Comparison of ENCODE assay signal across 8 cellular contexts in genomic region chr10:5447611-5448071, GRCh38. TPM values are rescaled to one million over a fixed set of nuclear protein-coding genes. Genes with fewer than 3 reads are reported as not detected.
DNase-seq lines count a peak whose midpoint lies in the region; ATAC-seq, FAIRE-seq and TF ChIP-seq lines count a peak whose summit lies in the region.

No MANE protein-coding gene starts in this region.

- TF ChIP-seq CTCF in coronary artery (IDR thresholded peaks at IDR 0.05) = no peak

- H3K27ac Mint-ChIP-seq in naive B cell = peak overlapping the region in 2 of 6 donors; percentile 18 to 19

- no peaks in the 10 kb centered on the region for H3K36me3 Mint-ChIP-seq in naive B cell

- no peaks in the 10 kb centered on the region for H3K27me3 Mint-ChIP-seq in naive B cell

- H3K4me3 ChIP-seq in coronary artery = peak overlapping the region; percentile 73

- H3K4me3 Mint-ChIP-seq in naive B cell = peak overlapping the region; percentile 18 to 95 (median 84)

- peaks cover 7 to 27% (median 12%) of the 10 kb centered on the region in 3 donors for H3K4me1 Mint-ChIP-seq in naive B cell

- H3K9me3 Mint-ChIP-seq in naive B cell = no peaks in the 10 kb centered on the region

- H3K27ac ChIP-seq in coronary artery = peak overlapping the region; percentile 75 to 83

- FAIRE-seq in H54 (lab: Jason Lieb, UNC) = no peak

- ATAC-seq in GM18499 (IDR thresholded peaks at IDR 0.05; ENCODE audit: insufficient read depth, unreplicated experiment) = peak; percentile 55
- peak; percentile 53 for ATAC-seq in GM21825 (IDR thresholded peaks at IDR 0.05; ENCODE audit: unreplicated experiment)
- ATAC-seq in naive B cell (ENCODE audit: low read depth in 2 of 2) = no peak

- TF ChIP-seq POLR2A in H54 (IDR thresholded peaks at IDR 0.05; ENCODE audit: low read depth, low read length) = no peak

- DNase-seq in LoVo (ENCODE audit: low spot score) (peak; percentile 33), coronary artery (ENCODE audit: low spot score) (no peak), naive B cell (no peak), H54 (ENCODE audit: insufficient read length, low spot score) (no peak), NCI-H1930 (lab: John Stamatoyannopoulos, UW) (no peak), AG20443 (ENCODE audit: low spot score) (no peak)

RNA-seq across cellular contexts. Expression of gene NET1, which starts 35.3 kb away (rescaled TPM):
- polyA plus RNA-seq in naive B cell (ENCODE audit: low read depth in 6 of 6) = 1 to 10 TPM in 5 of 6 donors, not detected in 1; 3.7 to 6.0 (median 4.2) TPM

RNA-seq across cellular contexts. Expression of gene TUBAL3, which starts 43.0 kb away (rescaled TPM):
- polyA plus RNA-seq in naive B cell (ENCODE audit: low read depth in 6 of 6) = not detected

RNA-seq across cellular contexts. Expression of gene CALML5, which starts 51.7 kb away (rescaled TPM):
- not detected for polyA plus RNA-seq in naive B cell (ENCODE audit: low read depth in 6 of 6)

Comparison
In these comparisons a context has a peak if more than half of its experiments do, and no peak if none do; other contexts are left out.
1. ATAC-seq: peak in GM18499 (single experiment) and GM21825 (single experiment); none in naive B cell (0 of 2).